14 cellular contexts compared by ENCODE assay signal in genomic region chr14:22481546-22481945, GRCh38.
A peak's percentile ranks its signal among the peaks of the same experiment; 100 is the strongest.
DNase-seq lines count a peak whose midpoint lies in the region; ATAC-seq and TF ChIP-seq lines count a peak whose summit lies in the region.
"Had no signal": no experiment of that assay in that cellular context is flagged by ENCODE, and none has a peak within 500 bp of the region (broad histone marks: within the 10 kb centered on the region; RNA-seq: fewer than 3 reads in every experiment).

No MANE protein-coding gene starts in this region.

- H3K79me2 ChIP-seq in OCI-LY1 (ENCODE audit: insufficient read depth, low read length) (no peaks in the 10 kb centered on the region), H9 (ENCODE audit: insufficient read depth, low read length) (no peaks in the 10 kb centered on the region), SK-N-SH (ENCODE audit: insufficient read depth) (no peaks in the 10 kb centered on the region)

- peaks cover 100% of the 10 kb centered on the region for H3K4me1 ChIP-seq in OCI-LY1 (ENCODE audit: insufficient read depth, low read length, severe bottlenecking)
- H3K4me1 ChIP-seq in H9 (ENCODE audit: insufficient read depth, low read length): peaks cover 5% of the 10 kb centered on the region
- peaks cover 5 to 15% of the 10 kb centered on the region in 2 experiments; a peak in 2 of 4 replicates for H3K4me1 ChIP-seq in SK-N-SH (ENCODE audit: control insufficient read depth in 1 of 2, insufficient read depth in 2 of 2, low read depth in 1 of 2, low read length in 1 of 2)

- no peak overlapping the region for H3K4ac ChIP-seq in H9 (ENCODE audit: low read depth, low read length)

- no peak for TF ChIP-seq RAD21 in SK-N-SH (IDR thresholded peaks at IDR 0.05; ENCODE audit: low read length)

- H3K4me1 Mint-ChIP-seq in activated T-cell treated with anti-CD3 and anti-CD28 coated beads, Interleukin-2, amount 50 U/mL, for 4 hours (ENCODE audit: low read depth): peaks cover 18% of the 10 kb centered on the region
- H3K4me1 Mint-ChIP-seq in central memory CD8-positive, alpha-beta T cell: no peaks in the 10 kb centered on the region
- H3K4me1 Mint-ChIP-seq in stimulated activated memory B cell treated with anti-CD40 and anti-IgM and Interleukin-4, amounts not matched to agents 10 μg/mL and 1 μg/mL and 100 μg/mL, for 72 hours: peaks cover 95% of the 10 kb centered on the region
- H3K4me1 Mint-ChIP-seq in H9: peaks cover 24 to 43% of the 10 kb centered on the region in 2 experiments

- no peak overlapping the region for H3K56ac ChIP-seq in H9 (ENCODE audit: insufficient read length, low read depth, low read length)

- H3K27me3 Mint-ChIP-seq in activated T-cell treated with anti-CD3 and anti-CD28 coated beads, Interleukin-2, amount 50 U/mL, for 4 hours (ENCODE audit: low read depth): no peaks in the 10 kb centered on the region
- no peaks in the 10 kb centered on the region for H3K27me3 Mint-ChIP-seq in central memory CD8-positive, alpha-beta T cell
- peaks cover 18% of the 10 kb centered on the region for H3K27me3 Mint-ChIP-seq in stimulated activated memory B cell treated with anti-CD40 and anti-IgM and Interleukin-4, amounts not matched to agents 10 μg/mL and 1 μg/mL and 100 μg/mL, for 72 hours
- H3K27me3 Mint-ChIP-seq in H9 (ENCODE audit: low read depth): no peaks in the 10 kb centered on the region; the same call in none of the 2 replicates

- no peaks in the 10 kb centered on the region for H3K9me3 Mint-ChIP-seq in activated T-cell treated with anti-CD3 and anti-CD28 coated beads, Interleukin-2, amount 50 U/mL, for 4 hours
- no peaks in the 10 kb centered on the region for H3K9me3 Mint-ChIP-seq in central memory CD8-positive, alpha-beta T cell
- H3K9me3 Mint-ChIP-seq in stimulated activated memory B cell treated with anti-CD40 and anti-IgM and Interleukin-4, amounts not matched to agents 10 μg/mL and 1 μg/mL and 100 μg/mL, for 72 hours: no peaks in the 10 kb centered on the region
- H3K9me3 Mint-ChIP-seq in H9: no peaks in the 10 kb centered on the region

- H3K23me2 ChIP-seq in H9 (ENCODE audit: insufficient read length, low read depth, low read length, poor library complexity, severe bottlenecking): no peaks in the 10 kb centered on the region

- H3K27ac ChIP-seq in OCI-LY1 (ENCODE audit: low read depth, low read length, poor library complexity, severe bottlenecking) (peak overlapping the region; percentile 98), H9 (ENCODE audit: insufficient read length, low read depth, low read length) (no peak overlapping the region), SK-N-SH (ENCODE audit: low read depth in 2 of 2, low read length in 1 of 2) (no peak overlapping the region)
- H3K27ac ChIP-seq: KMS-11 had no signal

- TF ChIP-seq CTCF in OCI-LY1 (IDR thresholded peaks at IDR 0.05; ENCODE audit: low read length) (no peak), H9 (conservative IDR thresholded peaks at IDR 0.05) (no peak), SK-N-SH (IDR thresholded peaks at IDR 0.05) (no peak)

- H2BK15ac ChIP-seq in H9 (ENCODE audit: low read depth, low read length): no peak overlapping the region

- CTCF ChIA-PET in SK-N-SH (lab: Yijun Ruan, JAX): interaction anchor here (2.0 kb wide), 1 partner anchor 89 kb away, joined by 6 read pairs; no protein-coding TSS in a partner anchor

- H4K8ac ChIP-seq in H9 (replicated peaks; ENCODE audit: insufficient read length, low read depth, low read length): no peak overlapping the region

- H2BK5ac ChIP-seq in H9 (ENCODE audit: insufficient read length, low read length): no peak overlapping the region

- no peak for TF ChIP-seq EP300 in SK-N-SH (IDR thresholded peaks at IDR 0.05; ENCODE audit: borderline replicate concordance in 1 of 2, low read depth in 1 of 2, low read length in 1 of 2)

- no peak overlapping the region for H3T11ph ChIP-seq in H9 (ENCODE audit: low read length)

- no peak overlapping the region for H4K5ac ChIP-seq in H9 (ENCODE audit: insufficient read length, low read depth, low read length)

- no peak overlapping the region for H3K23ac ChIP-seq in H9 (ENCODE audit: insufficient read length, low read depth, low read length)

- H3K4me3 ChIP-seq in OCI-LY1 (ENCODE audit: low read depth, low read length, poor library complexity, severe bottlenecking): peak overlapping the region; percentile 42
- no peak overlapping the region for H3K4me3 ChIP-seq in SK-N-SH (ENCODE audit: low read depth in 2 of 2, low read length in 1 of 2)
- H3K4me3 ChIP-seq: lung, tibial nerve had no signal

- H2AFZ ChIP-seq in OCI-LY1 (ENCODE audit: low read length) (no peak overlapping the region), H9 (ENCODE audit: low read length) (no peak overlapping the region), SK-N-SH (ENCODE audit: low read depth) (no peak overlapping the region)

- DNase-seq in activated T-cell treated with anti-CD3 and anti-CD28 coated beads, Interleukin-2, amount 50 U/mL, for 4 hours: no peak
- DNase-seq in activated T-cell treated with anti-CD3 and anti-CD28 coated beads, Interleukin-2, amount 50 U/mL, for 1 hour: no peak
- no peak for DNase-seq in central memory CD8-positive, alpha-beta T cell (ENCODE audit: low spot score in 2 of 2)
- DNase-seq in H9: no peak
- no peak for DNase-seq in DMS114 treated with DMSO at 0.1 percent for 48 hours (lab: John Stamatoyannopoulos, UW; ENCODE audit: unreplicated experiment)
- no peak for DNase-seq in SK-N-SH
- DNase-seq: dermis blood vessel endothelial cell, NCI-H1436 treated with DMSO at 0.1 percent for 48 hours, T1000 had no signal

- peak overlapping the region; percentile 73 for H3K4me3 Mint-ChIP-seq in activated T-cell treated with anti-CD3 and anti-CD28 coated beads, Interleukin-2, amount 50 U/mL, for 4 hours
- H3K4me3 Mint-ChIP-seq in central memory CD8-positive, alpha-beta T cell: peak overlapping the region; percentile 42
- H3K4me3 Mint-ChIP-seq in stimulated activated memory B cell treated with anti-CD40 and anti-IgM and Interleukin-4, amounts not matched to agents 10 μg/mL and 1 μg/mL and 100 μg/mL, for 72 hours: peak overlapping the region; percentile 69
- H3K4me3 Mint-ChIP-seq in H9: no peak overlapping the region

- H3K9me2 ChIP-seq in OCI-LY1 (ENCODE audit: low read depth, low read length) (no peaks in the 10 kb centered on the region), SK-N-SH (no peaks in the 10 kb centered on the region)

- H3K27me3 ChIP-seq in OCI-LY1 (ENCODE audit: insufficient read depth, low read length): no peaks in the 10 kb centered on the region
- H3K27me3 ChIP-seq in H9 (ENCODE audit: insufficient read depth, low read length): no peaks in the 10 kb centered on the region
- H3K27me3 ChIP-seq in SK-N-SH (ENCODE audit: insufficient read depth): peaks cover 17% of the 10 kb centered on the region; the same call in 1 of the 2 replicates
- H3K27me3 ChIP-seq: tibial nerve had no signal

- no CpG with 5 or more reads among the region's 4 CpGs for WGBS in H9 (ENCODE audit: extremely low coverage, insufficient read length, low lambda C conversion rate)
- 37% methylated on average over 4 of the region's 4 CpGs for WGBS in SK-N-SH (ENCODE audit: low lambda C conversion rate)

- no peak overlapping the region for H2BK120ac ChIP-seq in H9 (ENCODE audit: low read depth, low read length, poor library complexity, severe bottlenecking)

- no peaks in the 10 kb centered on the region for H3K9me3 ChIP-seq in OCI-LY1 (ENCODE audit: low read length)
- no peaks in the 10 kb centered on the region for H3K9me3 ChIP-seq in H9 (ENCODE audit: control insufficient read depth, low read depth, low read length)
- no peaks in the 10 kb centered on the region for H3K9me3 ChIP-seq in SK-N-SH
- H3K9me3 ChIP-seq: tibial nerve had no signal

- H3F3A ChIP-seq in OCI-LY1 (ENCODE audit: insufficient read depth, low read length) (peaks cover 12% of the 10 kb centered on the region; the same call in 1 of the 2 replicates), SK-N-SH (replicated peaks; ENCODE audit: insufficient read depth) (no peaks in the 10 kb centered on the region)

- no peak overlapping the region for H4K91ac ChIP-seq in H9 (ENCODE audit: insufficient read length, low read depth, low read length)

- no peak overlapping the region for H3K27ac Mint-ChIP-seq in central memory CD8-positive, alpha-beta T cell (ENCODE audit: low read depth)
- H3K27ac Mint-ChIP-seq in stimulated activated memory B cell treated with anti-CD40 and anti-IgM and Interleukin-4, amounts not matched to agents 10 μg/mL and 1 μg/mL and 100 μg/mL, for 72 hours: peak overlapping the region; percentile 98
- no peak overlapping the region for H3K27ac Mint-ChIP-seq in H9

- H3K36me3 ChIP-seq in OCI-LY1 (ENCODE audit: insufficient read depth, low read length) (no peaks in the 10 kb centered on the region), SK-N-SH (replicated peaks in 1 of 2; ENCODE audit: control insufficient read depth in 1 of 2, insufficient read depth in 2 of 2, low read length in 1 of 2) (no peaks in the 10 kb centered on the region)
- H3K36me3 ChIP-seq: tibial nerve had no signal

- POLR2A ChIA-PET in SK-N-SH (lab: Yijun Ruan, JAX): no interaction called here

- no peaks in the 10 kb centered on the region for H3K79me1 ChIP-seq in H9 (ENCODE audit: insufficient read depth, low read depth, low read length, poor library complexity, severe bottlenecking)

- ATAC-seq in activated T-cell treated with anti-CD3 and anti-CD28 coated beads, Interleukin-2, amount 50 U/mL, for 4 hours: no peak
- no peak for ATAC-seq in central memory CD8-positive, alpha-beta T cell (replicated peaks; ENCODE audit: extremely low read depth, poor library complexity, severe bottlenecking)
- ATAC-seq in stimulated activated memory B cell treated with anti-CD40 and anti-IgM and Interleukin-4, amounts not matched to agents 10 μg/mL and 1 μg/mL and 100 μg/mL, for 72 hours: no peak

- peak overlapping the region; percentile 75 for H3K9ac ChIP-seq in OCI-LY1 (ENCODE audit: low read length)
- H3K9ac ChIP-seq in H9 (ENCODE audit: extremely low read depth, insufficient read length, low read length): no peak overlapping the region
- no peak overlapping the region for H3K9ac ChIP-seq in SK-N-SH
- H3K9ac ChIP-seq: KMS-11 had no signal

- no peak overlapping the region for H3K14ac ChIP-seq in H9 (ENCODE audit: insufficient read depth, low read length)

- H2BK20ac ChIP-seq in H9 (ENCODE audit: low read depth, low read length, poor library complexity, severe bottlenecking): no peak overlapping the region

- no peak overlapping the region for H3K18ac ChIP-seq in H9 (ENCODE audit: insufficient read length, low read depth, low read length)

- no peak overlapping the region for H2BK12ac ChIP-seq in H9 (ENCODE audit: insufficient read length, low read depth, low read length)

- H4K20me1 ChIP-seq in OCI-LY1 (ENCODE audit: insufficient read depth, low read length): no peaks in the 10 kb centered on the region
- H4K20me1 ChIP-seq in H9 (ENCODE audit: control insufficient read depth, insufficient read depth, insufficient read length): no peaks in the 10 kb centered on the region
- H4K20me1 ChIP-seq in SK-N-SH (ENCODE audit: insufficient read depth): no peaks in the 10 kb centered on the region

- no peak overlapping the region for H2AK5ac ChIP-seq in H9 (ENCODE audit: insufficient read length, low read length)

- peaks cover 3% of the 10 kb centered on the region for H3K36me3 Mint-ChIP-seq in activated T-cell treated with anti-CD3 and anti-CD28 coated beads, Interleukin-2, amount 50 U/mL, for 4 hours (ENCODE audit: insufficient read depth)
- peaks cover 8% of the 10 kb centered on the region for H3K36me3 Mint-ChIP-seq in central memory CD8-positive, alpha-beta T cell (ENCODE audit: insufficient read depth)
- H3K36me3 Mint-ChIP-seq in stimulated activated memory B cell treated with anti-CD40 and anti-IgM and Interleukin-4, amounts not matched to agents 10 μg/mL and 1 μg/mL and 100 μg/mL, for 72 hours: peaks cover 8% of the 10 kb centered on the region
- no peaks in the 10 kb centered on the region for H3K36me3 Mint-ChIP-seq in H9 (ENCODE audit: insufficient read depth in 1 of 3, low read depth in 3 of 3)

- H3K4me2 ChIP-seq in OCI-LY1 (ENCODE audit: low read length): peak overlapping the region; percentile 73
- no peak overlapping the region for H3K4me2 ChIP-seq in H9 (ENCODE audit: insufficient read depth, insufficient read length, low read length)
- no peak overlapping the region for H3K4me2 ChIP-seq in SK-N-SH
- H3K4me2 ChIP-seq: KMS-11 had no signal

Comparison
In these comparisons a context has a peak if more than half of its experiments do, and no peak if none do; other contexts are left out.
1. H3K4me3 Mint-ChIP-seq: peak in activated T-cell treated with anti-CD3 and anti-CD28 coated beads, Interleukin-2, amount 50 U/mL, for 4 hours (single experiment), central memory CD8-positive, alpha-beta T cell (single experiment) and stimulated activated memory B cell treated with anti-CD40 and anti-IgM and Interleukin-4, amounts not matched to agents 10 μg/mL and 1 μg/mL and 100 μg/mL, for 72 hours (single experiment); none in H9 (0 of 2).